In genomic region chrX:154096140-154097002, GRCh38 we compare ENCODE assay signal across 1 cellular context.
TF ChIP-seq lines count a peak whose summit lies in the region.

No MANE protein-coding gene starts in this region.

TF ChIP-seq in IMR-90, 13 proteins besides CTCF, POLR2A, EP300 and RAD21:
- TF ChIP-seq SMC3 (IDR thresholded peaks at IDR 0.05; ENCODE audit: low read depth, low read length) (no peak), CHD1 (IDR thresholded peaks at IDR 0.05; ENCODE audit: low read depth, low read length) (no peak)
TF ChIP-seq in IMR-90: peak in this region for 0.
